ENCODE assay signal across 1 cellular context in the genomic region with DNA sequence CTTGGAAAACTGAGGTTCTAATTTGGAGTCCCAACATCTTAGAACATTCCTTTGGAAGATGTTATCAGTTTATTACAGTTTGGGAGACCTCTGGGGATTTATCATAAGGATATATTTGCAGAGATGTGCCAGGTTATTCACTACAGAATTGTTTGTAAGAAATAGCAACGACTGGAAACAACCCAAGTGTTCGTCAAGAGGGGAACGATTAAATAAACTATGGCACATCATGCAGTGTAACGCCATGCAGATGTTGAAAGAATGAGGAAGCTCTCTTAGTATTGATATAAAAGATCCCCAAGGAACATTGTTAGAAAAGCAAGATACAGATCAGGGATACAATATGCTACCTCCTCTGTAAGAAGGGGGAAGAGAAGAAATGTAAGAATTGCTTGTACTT.
TF ChIP-seq lines count a peak whose summit lies in the region.

No MANE protein-coding gene starts in this region.

TF ChIP-seq in SK-N-SH, 30 proteins besides CTCF, POLR2A, EP300 and RAD21 (continued from another document):
- TF ChIP-seq, protein P1, sequence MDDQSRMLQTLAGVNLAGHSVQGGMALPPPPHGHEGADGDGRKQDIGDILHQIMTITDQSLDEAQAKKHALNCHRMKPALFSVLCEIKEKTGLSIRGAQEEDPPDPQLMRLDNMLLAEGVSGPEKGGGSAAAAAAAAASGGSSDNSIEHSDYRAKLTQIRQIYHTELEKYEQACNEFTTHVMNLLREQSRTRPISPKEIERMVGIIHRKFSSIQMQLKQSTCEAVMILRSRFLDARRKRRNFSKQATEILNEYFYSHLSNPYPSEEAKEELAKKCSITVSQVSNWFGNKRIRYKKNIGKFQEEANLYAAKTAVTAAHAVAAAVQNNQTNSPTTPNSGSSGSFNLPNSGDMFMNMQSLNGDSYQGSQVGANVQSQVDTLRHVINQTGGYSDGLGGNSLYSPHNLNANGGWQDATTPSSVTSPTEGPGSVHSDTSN (IDR thresholded peaks at IDR 0.05): peak; percentile 85
- TF ChIP-seq, protein P2, sequence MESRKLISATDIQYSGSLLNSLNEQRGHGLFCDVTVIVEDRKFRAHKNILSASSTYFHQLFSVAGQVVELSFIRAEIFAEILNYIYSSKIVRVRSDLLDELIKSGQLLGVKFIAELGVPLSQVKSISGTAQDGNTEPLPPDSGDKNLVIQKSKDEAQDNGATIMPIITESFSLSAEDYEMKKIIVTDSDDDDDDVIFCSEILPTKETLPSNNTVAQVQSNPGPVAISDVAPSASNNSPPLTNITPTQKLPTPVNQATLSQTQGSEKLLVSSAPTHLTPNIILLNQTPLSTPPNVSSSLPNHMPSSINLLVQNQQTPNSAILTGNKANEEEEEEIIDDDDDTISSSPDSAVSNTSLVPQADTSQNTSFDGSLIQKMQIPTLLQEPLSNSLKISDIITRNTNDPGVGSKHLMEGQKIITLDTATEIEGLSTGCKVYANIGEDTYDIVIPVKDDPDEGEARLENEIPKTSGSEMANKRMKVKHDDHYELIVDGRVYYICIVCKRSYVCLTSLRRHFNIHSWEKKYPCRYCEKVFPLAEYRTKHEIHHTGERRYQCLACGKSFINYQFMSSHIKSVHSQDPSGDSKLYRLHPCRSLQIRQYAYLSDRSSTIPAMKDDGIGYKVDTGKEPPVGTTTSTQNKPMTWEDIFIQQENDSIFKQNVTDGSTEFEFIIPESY (IDR thresholded peaks at IDR 0.05; ENCODE audit: borderline replicate concordance, low read depth): no peak
- TF ChIP-seq RCOR1 (IDR thresholded peaks at IDR 0.05; ENCODE audit: low read length): no peak
- TF ChIP-seq SIN3A (IDR thresholded peaks at IDR 0.05; ENCODE audit: borderline replicate concordance, low read depth, low read length): no peak
- peak; percentile 38 for TF ChIP-seq JUND (IDR thresholded peaks at IDR 0.05)
- no peak for TF ChIP-seq RXRA (IDR thresholded peaks at IDR 0.05; ENCODE audit: borderline replicate concordance, low read depth)
- TF ChIP-seq GABPA (IDR thresholded peaks at IDR 0.05; ENCODE audit: low read depth): no peak
- no peak for TF ChIP-seq FOXJ3 (CRISPR knock-in tag; IDR thresholded peaks at IDR 0.05)
- TF ChIP-seq, protein P3, sequence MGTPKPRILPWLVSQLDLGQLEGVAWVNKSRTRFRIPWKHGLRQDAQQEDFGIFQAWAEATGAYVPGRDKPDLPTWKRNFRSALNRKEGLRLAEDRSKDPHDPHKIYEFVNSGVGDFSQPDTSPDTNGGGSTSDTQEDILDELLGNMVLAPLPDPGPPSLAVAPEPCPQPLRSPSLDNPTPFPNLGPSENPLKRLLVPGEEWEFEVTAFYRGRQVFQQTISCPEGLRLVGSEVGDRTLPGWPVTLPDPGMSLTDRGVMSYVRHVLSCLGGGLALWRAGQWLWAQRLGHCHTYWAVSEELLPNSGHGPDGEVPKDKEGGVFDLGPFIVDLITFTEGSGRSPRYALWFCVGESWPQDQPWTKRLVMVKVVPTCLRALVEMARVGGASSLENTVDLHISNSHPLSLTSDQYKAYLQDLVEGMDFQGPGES (IDR thresholded peaks at IDR 0.05; ENCODE audit: low read depth, low read length): no peak
- peak; percentile 25; the same call in 1 of the 2 replicates for TF ChIP-seq TEAD4 (IDR thresholded peaks at IDR 0.05; ENCODE audit: borderline replicate concordance, insufficient read depth)
- TF ChIP-seq, protein P4, sequence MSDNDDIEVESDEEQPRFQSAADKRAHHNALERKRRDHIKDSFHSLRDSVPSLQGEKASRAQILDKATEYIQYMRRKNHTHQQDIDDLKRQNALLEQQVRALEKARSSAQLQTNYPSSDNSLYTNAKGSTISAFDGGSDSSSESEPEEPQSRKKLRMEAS (IDR thresholded peaks at IDR 0.05; ENCODE audit: low read depth): no peak
- TF ChIP-seq EZH2phosphoT487 (IDR thresholded peaks at IDR 0.05; ENCODE audit: borderline replicate concordance, low read depth): no peak
